ENCODE assay signal across 8 cellular contexts in the genomic region with DNA sequence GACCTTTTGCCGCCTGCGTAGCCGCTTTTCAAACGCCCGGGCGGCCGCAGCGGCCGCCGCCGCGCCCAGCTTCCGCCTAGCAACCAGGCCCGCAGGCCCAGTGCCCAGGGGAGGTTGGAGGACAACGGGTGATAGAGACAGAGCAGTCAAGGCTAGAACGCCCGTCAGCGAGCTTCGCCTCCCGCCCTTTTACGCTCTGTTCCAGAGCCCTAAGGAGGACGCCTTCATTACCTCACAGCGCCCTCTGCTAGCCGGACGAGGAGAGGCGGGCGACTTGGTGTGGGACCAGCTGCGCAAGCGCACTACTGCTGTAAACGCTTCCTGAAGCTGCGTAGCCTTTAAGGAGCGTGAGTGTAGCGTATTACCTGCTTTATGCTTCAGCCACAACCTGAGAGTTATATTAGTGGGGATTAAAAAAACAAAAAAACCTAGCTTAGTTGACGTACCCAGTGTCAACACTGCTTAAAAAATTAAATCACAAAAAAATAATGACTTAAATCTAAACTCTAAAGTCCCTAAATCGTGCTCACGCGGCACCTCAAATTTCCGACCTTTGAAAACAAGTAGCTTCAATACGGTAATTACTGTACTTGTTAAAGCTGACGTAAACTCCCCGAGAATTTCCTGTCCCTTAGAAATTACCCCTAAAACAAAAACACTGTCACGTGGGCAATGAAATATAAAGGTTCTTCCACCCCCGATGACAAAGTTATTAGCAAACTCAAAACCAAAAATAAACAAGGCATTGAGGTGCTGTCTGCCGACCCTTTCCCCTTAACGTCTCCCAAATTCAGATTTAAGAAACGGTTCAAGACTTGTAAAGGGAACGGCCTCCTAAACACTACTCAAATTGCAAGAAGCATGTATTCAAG. TPM values are rescaled to one million over a fixed set of nuclear protein-coding genes. Genes with fewer than 3 reads are reported as not detected.
DNase-seq lines count a peak whose midpoint lies in the region; ATAC-seq, FAIRE-seq and TF ChIP-seq lines count a peak whose summit lies in the region.

A gene (minus strand): TSS at position 126 of the 872 bp plus-strand sequence. CDS start 405 bp downstream, outside the sequence.

- dilution Hi-C loops in keratinocyte (cut with MboI; ENCODE audit: extremely low pct_ligation_motif_present, low sequenced_read_pairs), result no loop called here

- H3K4me3 ChIP-seq in keratinocyte (ENCODE audit: control insufficient read depth in 2 of 3, extremely low read depth in 1 of 3, insufficient read depth in 2 of 3, low read depth in 1 of 3, low read length in 3 of 3), result peak within 1 kb of the TSS; percentile 70 to 97 (median 93)

- peaks cover 8% of the 10 kb centered on the region for H3K4me1 ChIP-seq in keratinocyte (ENCODE audit: control insufficient read depth, extremely low read depth, insufficient read depth, low read length)

- peaks cover 31% of the 10 kb centered on the region for H3K79me2 ChIP-seq in keratinocyte (ENCODE audit: control insufficient read depth, insufficient read depth, low read length)

- H3K9me3 ChIP-seq in keratinocyte (ENCODE audit: control insufficient read depth, low read depth, low read length), result peaks cover 2% of the 10 kb centered on the region

- no peaks in the 10 kb centered on the region for H3K36me3 ChIP-seq in keratinocyte (ENCODE audit: control insufficient read depth in 2 of 2, extremely low read depth in 1 of 2, insufficient read depth in 2 of 2, low read length in 2 of 2)

- DNase-seq in Ammon's horn (ENCODE audit: low spot score) (peak; percentile 100), NCI-H460 (ENCODE audit: extremely low read depth, low read depth) (peak; percentile 100), cerebellum (ENCODE audit: low spot score) (peak; percentile 96), keratinocyte (ENCODE audit: low read depth, low spot score) (peak; percentile 90)
- DNase-seq in activated CD4-positive, CD25-positive, alpha-beta regulatory T cell treated with anti-CD3 and anti-CD28 coated beads, Interleukin-2, amount 50 U/mL, for 72 hours, result peak; percentile 91
- DNase-seq in stimulated activated CD4-positive, alpha-beta T cell treated with anti-CD3 and anti-CD28 coated beads, Interleukin-15, amount 100 ng/mL, for 1 hour (ENCODE audit: low read depth in 1 of 2, low spot score in 1 of 2), result peak; percentile 87 to 90

- H3K27me3 ChIP-seq in keratinocyte (ENCODE audit: control insufficient read depth, extremely low read depth, insufficient read depth, low read length), result no peaks in the 10 kb centered on the region

- peak; percentile 96 for FAIRE-seq in keratinocyte (lab: Jason Lieb, UNC)

- no peaks in the 10 kb centered on the region for H4K20me1 ChIP-seq in keratinocyte (ENCODE audit: control insufficient read depth, extremely low read depth, insufficient read depth, low read length)

- peak; percentile 99 for ATAC-seq in GM19035 (IDR thresholded peaks at IDR 0.05; ENCODE audit: unreplicated experiment)
- ATAC-seq in HG03354 (IDR thresholded peaks at IDR 0.05; ENCODE audit: poor library complexity, severe bottlenecking, unreplicated experiment), result peak; percentile 98

- H3K9me1 ChIP-seq in keratinocyte (ENCODE audit: control insufficient read depth, extremely low read depth, insufficient read depth, low read length), result no peaks in the 10 kb centered on the region

- H3K27ac ChIP-seq in keratinocyte (ENCODE audit: control insufficient read depth, insufficient read depth, low read length), result peak within 1 kb of the TSS; percentile 92

- H3K4me2 ChIP-seq in keratinocyte (ENCODE audit: control insufficient read depth, extremely low read depth, insufficient read depth, low read depth, low read length), result peak within 1 kb of the TSS; percentile 97

- TF ChIP-seq CTCF in keratinocyte (optimal IDR thresholded peaks at IDR 0.05 in 1 of 3, IDR thresholded peaks at IDR 0.05 in 1 of 3, conservative IDR thresholded peaks at IDR 0.05 in 1 of 3; ENCODE audit: extremely low read depth in 1 of 3, insufficient read depth in 2 of 3, low read length in 3 of 3), result peak; percentile 87 to 91 (median 90)

- peak within 1 kb of the TSS; percentile 88 for H3K9ac ChIP-seq in keratinocyte (ENCODE audit: control insufficient read depth, extremely low read depth, insufficient read depth, low read length)

- peak within 1 kb of the TSS; percentile 96 for H2AFZ ChIP-seq in keratinocyte (ENCODE audit: control insufficient read depth, low read length)

RNA-seq across cellular contexts. Expression of the gene that starts here (rescaled TPM):
- total RNA-seq in NCI-H460 (2014; rRNA removed; shearing (Covaris generic)), result 33.6 and 37.0 TPM in 2 replicates
- polyA plus RNA-seq in NCI-H460 (2014; cell fraction: nucleus; rRNA removed), result 23.2 and 31.8 TPM in 2 replicates
- total RNA-seq in cerebellum, result 34.8 TPM
- polyA plus RNA-seq in keratinocyte, result 8.4 to 11.7 TPM (median 10.8 TPM) in 3 replicates
- polyA plus RNA-seq in keratinocyte (2011; ENCODE audit: low read depth), result 8.2 TPM
- polyA plus RNA-seq in keratinocyte (2011; cell fraction: cytosol; rRNA removed), result 4.1 and 13.0 TPM in 2 replicates
- polyA plus RNA-seq in keratinocyte (2011; cell fraction: nucleus; rRNA removed), result 14.0 and 15.1 TPM in 2 replicates
- 4.2 and 4.8 TPM in 2 replicates for polyA plus RNA-seq in keratinocyte (2012; ENCODE audit: low replicate concordance)
- polyA minus RNA-seq in keratinocyte, result 10.7 to 41.6 TPM (median 35.3 TPM) in 3 replicates
- 11.1 TPM for polyA minus RNA-seq in keratinocyte (2011; cell fraction: cytosol; rRNA and poly(A)+ RNA removed)
- polyA minus RNA-seq in keratinocyte (2011; cell fraction: nucleus; rRNA and poly(A)+ RNA removed), result 13.7 and 29.1 TPM in 2 replicates

Comparison
In these comparisons a context has a peak if more than half of its experiments do, and no peak if none do; other contexts are left out.
1. Peak in every context shown above with its lines: DNase-seq, ATAC-seq, H3K4me3 ChIP-seq and H3K27ac ChIP-seq.